ENCODE assay signal across 1 cellular context in genomic region chr10:79020605-79021004, GRCh38.
TF ChIP-seq lines count a peak whose summit lies in the region.

No MANE protein-coding gene starts in this region.

TF ChIP-seq in liver, 16 proteins besides CTCF, POLR2A, EP300 and RAD21 (continued from another document):
- TF ChIP-seq, protein P1, sequence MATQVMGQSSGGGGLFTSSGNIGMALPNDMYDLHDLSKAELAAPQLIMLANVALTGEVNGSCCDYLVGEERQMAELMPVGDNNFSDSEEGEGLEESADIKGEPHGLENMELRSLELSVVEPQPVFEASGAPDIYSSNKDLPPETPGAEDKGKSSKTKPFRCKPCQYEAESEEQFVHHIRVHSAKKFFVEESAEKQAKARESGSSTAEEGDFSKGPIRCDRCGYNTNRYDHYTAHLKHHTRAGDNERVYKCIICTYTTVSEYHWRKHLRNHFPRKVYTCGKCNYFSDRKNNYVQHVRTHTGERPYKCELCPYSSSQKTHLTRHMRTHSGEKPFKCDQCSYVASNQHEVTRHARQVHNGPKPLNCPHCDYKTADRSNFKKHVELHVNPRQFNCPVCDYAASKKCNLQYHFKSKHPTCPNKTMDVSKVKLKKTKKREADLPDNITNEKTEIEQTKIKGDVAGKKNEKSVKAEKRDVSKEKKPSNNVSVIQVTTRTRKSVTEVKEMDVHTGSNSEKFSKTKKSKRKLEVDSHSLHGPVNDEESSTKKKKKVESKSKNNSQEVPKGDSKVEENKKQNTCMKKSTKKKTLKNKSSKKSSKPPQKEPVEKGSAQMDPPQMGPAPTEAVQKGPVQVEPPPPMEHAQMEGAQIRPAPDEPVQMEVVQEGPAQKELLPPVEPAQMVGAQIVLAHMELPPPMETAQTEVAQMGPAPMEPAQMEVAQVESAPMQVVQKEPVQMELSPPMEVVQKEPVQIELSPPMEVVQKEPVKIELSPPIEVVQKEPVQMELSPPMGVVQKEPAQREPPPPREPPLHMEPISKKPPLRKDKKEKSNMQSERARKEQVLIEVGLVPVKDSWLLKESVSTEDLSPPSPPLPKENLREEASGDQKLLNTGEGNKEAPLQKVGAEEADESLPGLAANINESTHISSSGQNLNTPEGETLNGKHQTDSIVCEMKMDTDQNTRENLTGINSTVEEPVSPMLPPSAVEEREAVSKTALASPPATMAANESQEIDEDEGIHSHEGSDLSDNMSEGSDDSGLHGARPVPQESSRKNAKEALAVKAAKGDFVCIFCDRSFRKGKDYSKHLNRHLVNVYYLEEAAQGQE (IDR thresholded peaks at IDR 0.05) = no peak
- TF ChIP-seq RXRA (IDR thresholded peaks at IDR 0.05) (peak in 1 of 2 donors; percentile 70), HNF4A (conservative IDR thresholded peaks at IDR 0.05) (peak in 1 of 2 donors; percentile 70)
